Comparison of ENCODE assay signal across 10 cellular contexts in the genomic region with DNA sequence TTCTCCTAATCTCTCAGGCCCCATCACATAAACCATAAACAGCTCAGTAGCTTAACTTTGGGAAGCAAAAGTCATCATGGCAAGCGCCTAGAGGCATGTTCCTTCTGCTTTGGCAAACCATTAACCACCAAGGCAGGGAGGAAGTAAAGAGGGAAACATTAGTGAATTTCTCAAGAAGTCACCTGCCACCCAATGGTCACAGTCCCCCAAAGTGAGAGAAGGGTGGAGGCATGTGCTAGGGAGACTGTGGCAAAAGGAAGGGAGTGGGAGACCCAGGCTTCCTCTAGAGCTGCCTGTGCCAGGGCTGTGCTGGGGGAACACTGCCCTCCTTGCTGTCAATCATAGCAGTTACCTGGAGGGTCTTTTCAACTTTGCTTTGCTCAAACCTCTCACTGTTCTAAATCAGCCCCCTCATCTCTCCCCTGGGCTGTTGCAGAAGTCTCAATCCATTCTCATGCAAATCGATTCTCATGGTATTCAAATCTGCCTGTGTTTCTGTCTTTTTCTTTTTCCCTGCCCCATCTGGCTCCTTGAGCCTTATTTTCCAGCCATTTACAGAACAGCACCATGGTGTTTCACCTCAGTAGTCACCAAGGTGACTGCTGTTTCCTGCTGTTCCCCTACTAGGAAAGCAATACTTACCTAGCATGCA. TPM values are rescaled to one million over a fixed set of nuclear protein-coding genes. Genes with fewer than 3 reads are reported as not detected.
DNase-seq lines count a peak whose midpoint lies in the region; ATAC-seq and TF ChIP-seq lines count a peak whose summit lies in the region.
"Had no signal": no experiment of that assay in that cellular context is flagged by ENCODE, and none has a peak within 500 bp of the region (broad histone marks: within the 10 kb centered on the region; RNA-seq: fewer than 3 reads in every experiment).

No MANE protein-coding gene starts in this region.

- TF ChIP-seq CTCF in DND-41 (IDR thresholded peaks at IDR 0.05; ENCODE audit: borderline replicate concordance, extremely low read depth, low read length, poor library complexity, severe bottlenecking), result no peak
- TF ChIP-seq CTCF in activated CD8-positive, alpha-beta T cell treated with anti-CD3 and anti-CD28 coated beads for 36 hours (IDR thresholded peaks at IDR 0.05), result no peak

- POLR2A ChIA-PET in activated CD8-positive, alpha-beta T cell treated with anti-CD3 and anti-CD28 coated beads for 36 hours (lab: Charles Lee), result no interaction called here

- peaks cover 15 to 23% (median 22%) of the 10 kb centered on the region in 3 donors for H3K4me1 Mint-ChIP-seq in IgD-negative memory B cell
- peaks cover 27% of the 10 kb centered on the region for H3K4me1 Mint-ChIP-seq in activated CD8-positive, alpha-beta T cell treated with anti-CD3 and anti-CD28 coated beads for 36 hours (ENCODE audit: low read depth)
- H3K4me1 Mint-ChIP-seq in natural killer cell treated with Interleukin-12 subunit alpha and Interleukin-12 subunit beta and Interleukin-15 and Interleukin-18, amount 100 ng/mL, for 72 hours (ENCODE audit: low read depth in 2 of 2), result peaks cover 21 to 30% of the 10 kb centered on the region in 2 donors

- H3K4me2 ChIP-seq in DND-41 (ENCODE audit: insufficient read depth, low read length), result no peak overlapping the region

- H3K79me2 ChIP-seq in DND-41 (ENCODE audit: insufficient read depth, low read length), result peaks cover 31% of the 10 kb centered on the region

- peaks cover 17% of the 10 kb centered on the region for H3K27me3 Mint-ChIP-seq in IgD-negative memory B cell
- H3K27me3 Mint-ChIP-seq in activated CD8-positive, alpha-beta T cell treated with anti-CD3 and anti-CD28 coated beads for 36 hours, result no peaks in the 10 kb centered on the region
- H3K27me3 Mint-ChIP-seq in natural killer cell treated with Interleukin-12 subunit alpha and Interleukin-12 subunit beta and Interleukin-15 and Interleukin-18, amount 100 ng/mL, for 72 hours, result peaks cover 5 to 10% of the 10 kb centered on the region in 2 donors

- H3K4me3 ChIP-seq in DND-41 (ENCODE audit: low read depth in 1 of 2, low read length in 2 of 2), result no peak overlapping the region

- ATAC-seq in DND-41 (ENCODE audit: insufficient read depth, low read depth), result no peak
- ATAC-seq in activated CD8-positive, alpha-beta T cell treated with anti-CD3 and anti-CD28 coated beads for 36 hours, result no peak
- ATAC-seq in natural killer cell treated with Interleukin-12 subunit alpha and Interleukin-12 subunit beta and Interleukin-15 and Interleukin-18, amount 100 ng/mL, for 72 hours, result no peak

- intact Hi-C loops in activated CD8-positive, alpha-beta T cell treated with anti-CD3 and anti-CD28 coated beads for 36 hours (cut with micrococcal nuclease), result no loop called here

- no peak overlapping the region for H3K27ac ChIP-seq in DND-41 (ENCODE audit: low read length)

- H3K9me3 Mint-ChIP-seq in IgD-negative memory B cell, result no peaks in the 10 kb centered on the region
- H3K9me3 Mint-ChIP-seq in activated CD8-positive, alpha-beta T cell treated with anti-CD3 and anti-CD28 coated beads for 36 hours, result no peaks in the 10 kb centered on the region
- H3K9me3 Mint-ChIP-seq in natural killer cell treated with Interleukin-12 subunit alpha and Interleukin-12 subunit beta and Interleukin-15 and Interleukin-18, amount 100 ng/mL, for 72 hours, result no peaks in the 10 kb centered on the region

- H3K9ac ChIP-seq in DND-41 (ENCODE audit: low read depth, low read length), result no peak overlapping the region

- no peaks in the 10 kb centered on the region for H3K27me3 ChIP-seq in DND-41 (ENCODE audit: insufficient read depth, low read length, poor library complexity)

- no peaks in the 10 kb centered on the region; the same call in 1 of the 2 replicates for H4K20me1 ChIP-seq in DND-41 (ENCODE audit: insufficient read depth, low read length)

- H3K27ac Mint-ChIP-seq in IgD-negative memory B cell, result peak overlapping the region in 2 of 3 donors; percentile 77 to 87
- peak overlapping the region; percentile 39 for H3K27ac Mint-ChIP-seq in activated CD8-positive, alpha-beta T cell treated with anti-CD3 and anti-CD28 coated beads for 36 hours
- peak overlapping the region; percentile 18 to 76 for H3K27ac Mint-ChIP-seq in natural killer cell treated with Interleukin-12 subunit alpha and Interleukin-12 subunit beta and Interleukin-15 and Interleukin-18, amount 100 ng/mL, for 72 hours

- peaks cover 43% of the 10 kb centered on the region for H3K4me1 ChIP-seq in DND-41 (ENCODE audit: insufficient read depth, low read length)

- peaks cover 5% of the 10 kb centered on the region; the same call in 1 of the 2 replicates for H3K36me3 ChIP-seq in DND-41 (ENCODE audit: insufficient read depth, low read length)

- DNase-seq in DND-41 (no peak), HT-29 (ENCODE audit: low spot score) (no peak), cerebellum (ENCODE audit: low spot score) (no peak), germinal center (ENCODE audit: low spot score) (no peak)
- DNase-seq in activated CD8-positive, alpha-beta T cell treated with anti-CD3 and anti-CD28 coated beads for 36 hours, result no peak
- DNase-seq in natural killer cell treated with Interleukin-12 subunit alpha and Interleukin-12 subunit beta and Interleukin-15 and Interleukin-18, amount 100 ng/mL, for 72 hours (ENCODE audit: low spot score), result no peak
- DNase-seq: amygdala, erythroblast, posterior cingulate gyrus had no signal

- peak overlapping the region; percentile 10 to 88 (median 80) for H3K4me3 Mint-ChIP-seq in IgD-negative memory B cell
- H3K4me3 Mint-ChIP-seq in activated CD8-positive, alpha-beta T cell treated with anti-CD3 and anti-CD28 coated beads for 36 hours, result peak overlapping the region; percentile 20
- H3K4me3 Mint-ChIP-seq in natural killer cell treated with Interleukin-12 subunit alpha and Interleukin-12 subunit beta and Interleukin-15 and Interleukin-18, amount 100 ng/mL, for 72 hours, result peak overlapping the region; percentile 50

- CTCF ChIA-PET in activated CD8-positive, alpha-beta T cell treated with anti-CD3 and anti-CD28 coated beads for 36 hours (lab: Charles Lee), result interaction anchor here (1.2 to 1.8 kb wide), 3 partner anchors 54 to 68 kb away, joined by 3 to 7 read pairs (median 4); no protein-coding TSS in a partner anchor

- H3K9me3 ChIP-seq in DND-41 (ENCODE audit: insufficient read depth, low read length, severe bottlenecking), result no peaks in the 10 kb centered on the region

- H3K36me3 Mint-ChIP-seq in IgD-negative memory B cell, result no peaks in the 10 kb centered on the region
- H3K36me3 Mint-ChIP-seq in activated CD8-positive, alpha-beta T cell treated with anti-CD3 and anti-CD28 coated beads for 36 hours (ENCODE audit: low read depth), result no peaks in the 10 kb centered on the region
- H3K36me3 Mint-ChIP-seq in natural killer cell treated with Interleukin-12 subunit alpha and Interleukin-12 subunit beta and Interleukin-15 and Interleukin-18, amount 100 ng/mL, for 72 hours, result no peaks in the 10 kb centered on the region

- peak overlapping the region; percentile 42 for H2AFZ ChIP-seq in DND-41 (ENCODE audit: low read depth, low read length)

RNA-seq across cellular contexts. Expression of a gene that starts 1.8 kb away (rescaled TPM):
- polyA plus RNA-seq in IgD-negative memory B cell, result 2.7 TPM
- 10 to 100 TPM; 16.7 to 17.2 TPM for total RNA-seq in activated CD8-positive, alpha-beta T cell treated with anti-CD3 and anti-CD28 coated beads for 36 hours
- total RNA-seq in natural killer cell treated with Interleukin-12 subunit alpha and Interleukin-12 subunit beta and Interleukin-15 and Interleukin-18, amount 100 ng/mL, for 72 hours, result 10 to 100 TPM; 18.4 to 33.4 TPM
- 1.4 and 2.3 TPM in 2 replicates for total RNA-seq in HT-29 (2014; rRNA removed; shearing (Covaris generic))
- 19.3 TPM for total RNA-seq in cerebellum

Comparison
In these comparisons a context has a peak if more than half of its experiments do, and no peak if none do; other contexts are left out.
1. H3K4me3 Mint-ChIP-seq: peak in every context shown above with its lines; median percentile 80 in IgD-negative memory B cell; 50 in natural killer cell treated with Interleukin-12 subunit alpha and Interleukin-12 subunit beta and Interleukin-15 and Interleukin-18, amount 100 ng/mL, for 72 hours; 20 in activated CD8-positive, alpha-beta T cell treated with anti-CD3 and anti-CD28 coated beads for 36 hours.